In genomic region chr2:234955091-234955511, GRCh38 we compare ENCODE assay signal across 11 cellular contexts. TPM values are rescaled to one million over a fixed set of nuclear protein-coding genes. Genes with fewer than 3 reads are reported as not detected.
A peak's percentile ranks its signal among the peaks of the same experiment; 100 is the strongest.
DNase-seq lines count a peak whose midpoint lies in the region; ATAC-seq and TF ChIP-seq lines count a peak whose summit lies in the region.
"Had no signal": no experiment of that assay in that cellular context is flagged by ENCODE, and none has a peak within 500 bp of the region (broad histone marks: within the 10 kb centered on the region; RNA-seq: fewer than 3 reads in every experiment).

No MANE protein-coding gene starts in this region.

- no peaks in the 10 kb centered on the region for H3K9me3 ChIP-seq in heart left ventricle
- no peaks in the 10 kb centered on the region for H3K9me3 ChIP-seq in esophagus squamous epithelium

- no peak for TF ChIP-seq CTCF in heart left ventricle (IDR thresholded peaks at IDR 0.05)
- TF ChIP-seq CTCF in esophagus squamous epithelium (IDR thresholded peaks at IDR 0.05) = no peak
- TF ChIP-seq CTCF in nephron (IDR thresholded peaks at IDR 0.05; ENCODE audit: unreplicated experiment in 3 of 3) = no peak

- H3K4me1 Mint-ChIP-seq in nephron = peaks cover 72% of the 10 kb centered on the region
- no peaks in the 10 kb centered on the region for H3K4me1 Mint-ChIP-seq in activated T-cell treated with anti-CD3 and anti-CD28 coated beads, Interleukin-2, amount 50 U/mL, for 72 hours (ENCODE audit: low read depth)

- H3K27ac ChIP-seq in heart left ventricle = peak overlapping the region in 10 of 12 donors; percentile 11 to 91 (median 70)
- peak overlapping the region in 3 of 4 donors; percentile 47 to 89 (median 76) for H3K27ac ChIP-seq in esophagus squamous epithelium

- peak overlapping the region in 2 of 3 experiments; percentile 72 to 95 for H3K27ac Mint-ChIP-seq in nephron
- H3K27ac Mint-ChIP-seq in activated T-cell treated with anti-CD3 and anti-CD28 coated beads, Interleukin-2, amount 50 U/mL, for 72 hours = no peak overlapping the region

- H3K27me3 Mint-ChIP-seq in nephron (ENCODE audit: low read depth) = peaks cover under 1% of the 10 kb centered on the region
- peaks cover 58% of the 10 kb centered on the region for H3K27me3 Mint-ChIP-seq in activated T-cell treated with anti-CD3 and anti-CD28 coated beads, Interleukin-2, amount 50 U/mL, for 72 hours (ENCODE audit: low read depth)

- DNase-seq in heart left ventricle (no peak), Right ventricle myocardium superior (no peak), esophagus squamous epithelium (lab: John Stamatoyannopoulos, UW) (no peak), MV-4-11 (lab: John Stamatoyannopoulos, UW) (no peak)
- DNase-seq in activated T-cell treated with anti-CD3 and anti-CD28 coated beads, Interleukin-2, amount 50 U/mL, for 72 hours = no peak
- DNase-seq: activated CD4-positive, alpha-beta T cell treated with anti-CD3 and anti-CD28 coated beads for 48 hours; NCI-H187 treated with DMSO at 0.1 percent for 48 hours; stimulated activated CD4-positive, alpha-beta T cell treated with anti-CD3 and anti-CD28 coated beads, Interleukin-2, amount 100 ng/mL, for 48 hours had no signal

- 86 to 92% (median 87%) methylated on average over 13 of the region's 13 CpGs for whole genome bisulfite sequencing in heart left ventricle, 4 donors
- 73 to 93% methylated on average over 4 to 10 of the region's 13 CpGs for WGBS in esophagus squamous epithelium, 2 donors

- intact Hi-C loops in heart left ventricle (cut with DNase I) (loop anchor here in 5 of 10 donors (2.0 to 10.0 kb wide), 6 partner anchors 26 to 150 kb away; no protein-coding TSS in a partner anchor), Right ventricle myocardium superior (cut with DNase I) (no loop called here), esophagus squamous epithelium (cut with DNase I) (no loop called here)

- ATAC-seq in heart left ventricle (no peak), Right ventricle myocardium superior (ENCODE audit: poor library complexity) (no peak), GM19455 (IDR thresholded peaks at IDR 0.05; ENCODE audit: unreplicated experiment) (no peak), GM19395 (IDR thresholded peaks at IDR 0.05; ENCODE audit: unreplicated experiment) (no peak)
- ATAC-seq in activated T-cell treated with anti-CD3 and anti-CD28 coated beads, Interleukin-2, amount 50 U/mL, for 72 hours (replicated peaks in 1 of 2) = no peak

- no peaks in the 10 kb centered on the region for H3K36me3 ChIP-seq in heart left ventricle
- no peaks in the 10 kb centered on the region for H3K36me3 ChIP-seq in esophagus squamous epithelium

- H3K4me3 ChIP-seq in heart left ventricle (peak overlapping the region in 1 of 12 donors; percentile 99), esophagus squamous epithelium (no peak overlapping the region)

- H3K27me3 ChIP-seq in heart left ventricle = peaks cover 0 to 25% (median 0%) of the 10 kb centered on the region in 9 donors
- peaks cover 0 to 24% (median 0%) of the 10 kb centered on the region in 4 donors for H3K27me3 ChIP-seq in esophagus squamous epithelium

- H3K36me3 Mint-ChIP-seq in nephron (ENCODE audit: low read depth) = no peaks in the 10 kb centered on the region
- no peaks in the 10 kb centered on the region for H3K36me3 Mint-ChIP-seq in activated T-cell treated with anti-CD3 and anti-CD28 coated beads, Interleukin-2, amount 50 U/mL, for 72 hours (ENCODE audit: insufficient read depth in 2 of 2)

- H3K9me3 Mint-ChIP-seq in nephron = no peaks in the 10 kb centered on the region
- H3K9me3 Mint-ChIP-seq in activated T-cell treated with anti-CD3 and anti-CD28 coated beads, Interleukin-2, amount 50 U/mL, for 72 hours = no peaks in the 10 kb centered on the region

- TF ChIP-seq POLR2A in heart left ventricle (IDR thresholded peaks at IDR 0.05) = no peak
- TF ChIP-seq POLR2A in esophagus squamous epithelium (IDR thresholded peaks at IDR 0.05) = no peak

- peaks cover 0 to 63% (median 29%) of the 10 kb centered on the region in 12 donors for H3K4me1 ChIP-seq in heart left ventricle
- H3K4me1 ChIP-seq in esophagus squamous epithelium = peaks cover 20 to 65% (median 27%) of the 10 kb centered on the region in 3 donors

- H3K4me3 Mint-ChIP-seq in nephron = peak overlapping the region; percentile 86 to 91 (median 87)
- no peak overlapping the region for H3K4me3 Mint-ChIP-seq in activated T-cell treated with anti-CD3 and anti-CD28 coated beads, Interleukin-2, amount 50 U/mL, for 72 hours

RNA-seq across cellular contexts. Expression of gene SH3BP4, which starts 3.3 kb away (rescaled TPM):
- total RNA-seq in heart left ventricle (10 to 100 TPM in 7 of 9 donors, 1 to 10 TPM in 2; 8.5 to 33.5 (median 12.4) TPM), Right ventricle myocardium superior (9.0 TPM), esophagus squamous epithelium (10 to 100 TPM; 11.0 to 22.9 (median 18.7) TPM)
- polyA plus RNA-seq in heart left ventricle = 10 to 100 TPM in 1 of 2 donors, 1 to 10 TPM in 1; 5.4 to 25.2 TPM
- 1 to 10 TPM; 1.5 to 1.6 TPM for total RNA-seq in activated T-cell treated with anti-CD3 and anti-CD28 coated beads, Interleukin-2, amount 50 U/mL, for 72 hours

Comparison
In these comparisons a context has a peak if more than half of its experiments do, and no peak if none do; other contexts are left out.
1. H3K4me3 Mint-ChIP-seq: peak in nephron (3 of 3); none in activated T-cell treated with anti-CD3 and anti-CD28 coated beads, Interleukin-2, amount 50 U/mL, for 72 hours (0 of 2).